17 cellular contexts compared by ENCODE assay signal in genomic region chr9:106179181-106179580, GRCh38.
DNase-seq lines count a peak whose midpoint lies in the region; ATAC-seq and TF ChIP-seq lines count a peak whose summit lies in the region.
"Had no signal": no experiment of that assay in that cellular context is flagged by ENCODE, and none has a peak within 500 bp of the region (broad histone marks: within the 10 kb centered on the region; RNA-seq: fewer than 3 reads in every experiment).

No MANE protein-coding gene starts in this region.

- H3K36me3 Mint-ChIP-seq in Caco-2 (ENCODE audit: insufficient read depth, unreplicated experiment) = no peaks in the 10 kb centered on the region
- H3K36me3 Mint-ChIP-seq: CD14-positive monocyte; CD8-positive, alpha-beta T cell had no signal

- H3K4me2 ChIP-seq in hepatocyte = no peak overlapping the region
- H3K4me2 ChIP-seq: A549, GM23338 had no signal

- H3K9me3 ChIP-seq in Caco-2 = peaks cover 3% of the 10 kb centered on the region; the same call in 1 of the 2 replicates
- H3K9me3 ChIP-seq in hepatocyte (ENCODE audit: low read depth) = no peaks in the 10 kb centered on the region
- no peaks in the 10 kb centered on the region for H3K9me3 ChIP-seq in mucosa of descending colon
- no peaks in the 10 kb centered on the region for H3K9me3 ChIP-seq in thyroid gland
- H3K9me3 ChIP-seq: A549 had no signal

- peaks cover 21% of the 10 kb centered on the region for H3K4me1 ChIP-seq in Caco-2
- no peaks in the 10 kb centered on the region for H3K4me1 ChIP-seq in hepatocyte (ENCODE audit: insufficient read depth)
- no peaks in the 10 kb centered on the region for H3K4me1 ChIP-seq in mucosa of descending colon (ENCODE audit: low read depth)
- H3K4me1 ChIP-seq in thyroid gland = no peaks in the 10 kb centered on the region
- H3K4me1 ChIP-seq: A549 had no signal

- TF ChIP-seq CTCF in Caco-2 (IDR thresholded peaks at IDR 0.05; ENCODE audit: insufficient read depth in 1 of 2, low read depth in 1 of 2, low read length in 1 of 2, severe bottlenecking in 1 of 2, unreplicated experiment in 1 of 2) = no peak
- TF ChIP-seq CTCF in hepatocyte (IDR thresholded peaks at IDR 0.05; ENCODE audit: poor library complexity) = no peak
- TF ChIP-seq CTCF in mucosa of descending colon (IDR thresholded peaks at IDR 0.05) = no peak
- no peak for TF ChIP-seq CTCF in thyroid gland (IDR thresholded peaks at IDR 0.05)

- H3K4me3 ChIP-seq in Caco-2 (ENCODE audit: low read depth, low read length) = no peak overlapping the region
- no peak overlapping the region for H3K4me3 ChIP-seq in hepatocyte
- no peak overlapping the region for H3K4me3 ChIP-seq in mucosa of descending colon
- H3K4me3 ChIP-seq in thyroid gland (replicated peaks in 1 of 3) = no peak overlapping the region
- H3K4me3 ChIP-seq: A549, GM12878, GM23338, K562 had no signal

- POLR2A ChIA-PET in Caco-2 (lab: Charles Lee) = no interaction called here

- H3K9me3 Mint-ChIP-seq in Caco-2 (ENCODE audit: unreplicated experiment) = no peaks in the 10 kb centered on the region
- H3K9me3 Mint-ChIP-seq: GM23338 had no signal

- no peaks in the 10 kb centered on the region for H3K79me2 ChIP-seq in hepatocyte

- TF ChIP-seq POLR2A in thyroid gland (IDR thresholded peaks at IDR 0.05) = no peak

- no peak overlapping the region for H3K27ac Mint-ChIP-seq in Caco-2 (ENCODE audit: unreplicated experiment)
- H3K27ac Mint-ChIP-seq: CD14-positive monocyte; CD8-positive, alpha-beta T cell; GM23338 had no signal

- H2AFZ ChIP-seq in hepatocyte = no peak overlapping the region
- H2AFZ ChIP-seq: GM23338 had no signal

- ATAC-seq in mucosa of descending colon (peak; percentile 45), HG02884 (IDR thresholded peaks at IDR 0.05; ENCODE audit: unreplicated experiment) (no peak)
- ATAC-seq: A549; CD8-positive, alpha-beta T cell; GM12878; GM23338; HepG2; K562 had no signal

- H3K9me2 ChIP-seq in hepatocyte (replicated peaks; ENCODE audit: insufficient read depth) = no peaks in the 10 kb centered on the region

- peaks cover 21% of the 10 kb centered on the region for H3K4me1 Mint-ChIP-seq in Caco-2 (ENCODE audit: low read depth, unreplicated experiment)
- H3K4me1 Mint-ChIP-seq: CD14-positive monocyte had no signal

- H3K27me3 ChIP-seq in Caco-2 (replicated peaks; ENCODE audit: control insufficient read depth, insufficient read depth, low read length) (no peaks in the 10 kb centered on the region), hepatocyte (no peaks in the 10 kb centered on the region), thyroid gland (no peaks in the 10 kb centered on the region)

- no peaks in the 10 kb centered on the region for H3K36me3 ChIP-seq in Caco-2 (ENCODE audit: control insufficient read depth, insufficient read depth, low read length)
- no peaks in the 10 kb centered on the region for H3K36me3 ChIP-seq in hepatocyte (replicated peaks; ENCODE audit: insufficient read depth, low read depth)
- H3K36me3 ChIP-seq in mucosa of descending colon (ENCODE audit: low read depth) = no peaks in the 10 kb centered on the region
- H3K36me3 ChIP-seq in thyroid gland = no peaks in the 10 kb centered on the region

- DNase-seq in Caco-2 (peak; percentile 59 to 76), HuH-7 (ENCODE audit: low spot score) (peak; percentile 12), hepatocyte (ENCODE audit: low spot score) (peak; percentile 48), mucosa of descending colon (peak in 1 of 3 donors; percentile 35), AG08396 (ENCODE audit: low spot score) (no peak), thyroid gland (no peak)
- no peak for DNase-seq in stimulated activated naive CD4-positive, alpha-beta T cell treated with Interleukin-2 at 50 U/mL for 16 hours (lab: John Stamatoyannopoulos, UW)
- DNase-seq: CD8-positive, alpha-beta T cell; COR-L47; H7 had no signal

- 52% methylated on average over 3 of the region's 3 CpGs for WGBS in hepatocyte (ENCODE audit: low lambda C conversion rate, missing lambda C conversion rate)
- WGBS in thyroid gland, 2 donors = 96 to 97% methylated on average over 3 of the region's 3 CpGs

- CTCF ChIA-PET in Caco-2 (lab: Charles Lee) = no interaction called here

- BruUV-seq in Caco-2 (replicated peaks; lab: Mats Ljungman, UMichigan) = no TSS peak

- H3K27ac ChIP-seq in hepatocyte (no peak overlapping the region), thyroid gland (no peak overlapping the region)
- H3K27ac ChIP-seq: A549 had no signal

- intact Hi-C loops in Caco-2 (cut with micrococcal nuclease; ENCODE audit: unreplicated experiment) (no loop called here), mucosa of descending colon (cut with DNase I, micrococcal nuclease) (no loop called here), thyroid gland (cut with DNase I) (no loop called here)

- H4K20me1 ChIP-seq in hepatocyte (ENCODE audit: insufficient read depth, poor library complexity, severe bottlenecking) = no peaks in the 10 kb centered on the region

- peak overlapping the region; percentile 10 for H3K4me3 Mint-ChIP-seq in Caco-2 (ENCODE audit: unreplicated experiment)
- H3K4me3 Mint-ChIP-seq: CD14-positive monocyte; CD8-positive, alpha-beta T cell; GM23338 had no signal

- H3K27me3 Mint-ChIP-seq in Caco-2 (ENCODE audit: insufficient read depth, unreplicated experiment) = no peaks in the 10 kb centered on the region

Comparison
In these comparisons a context has a peak if more than half of its experiments do, and no peak if none do; other contexts are left out.
1. DNase-seq: peak in Caco-2 (2 of 2), HuH-7 (single experiment) and hepatocyte (single experiment); none in stimulated activated naive CD4-positive, alpha-beta T cell treated with Interleukin-2 at 50 U/mL for 16 hours (single experiment), AG08396 (single experiment) and thyroid gland (0 of 2).